ENCODE assay signal across 18 cellular contexts in the genomic region with DNA sequence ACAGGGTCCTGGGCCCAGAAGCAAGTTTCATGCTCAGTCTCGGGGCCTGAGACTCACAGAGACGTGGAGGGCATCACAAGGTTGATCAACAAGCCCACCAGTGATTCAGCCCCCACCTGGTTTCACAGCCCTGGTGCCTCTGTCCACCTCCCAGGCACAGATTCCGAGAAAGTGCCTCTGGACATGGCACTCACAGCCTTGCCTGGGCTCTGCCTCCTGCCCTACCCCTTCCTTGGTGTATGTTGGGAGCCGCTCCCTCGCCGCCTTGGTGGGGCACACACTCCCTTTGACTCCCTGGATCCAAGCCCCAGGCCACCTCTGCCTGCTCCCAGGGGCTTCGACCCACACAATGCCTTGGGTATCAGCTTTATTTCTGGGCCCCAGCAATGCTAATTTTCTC.
DNase-seq lines count a peak whose midpoint lies in the region; ATAC-seq and TF ChIP-seq lines count a peak whose summit lies in the region.
"Had no signal": no experiment of that assay in that cellular context is flagged by ENCODE, and none has a peak within 500 bp of the region (broad histone marks: within the 10 kb centered on the region; RNA-seq: fewer than 3 reads in every experiment).

No MANE protein-coding gene starts in this region.

- ATAC-seq in natural killer cell treated with Interleukin-12 subunit alpha and Interleukin-12 subunit beta and Interleukin-15 and Interleukin-18, amount 100 ng/mL, for 72 hours = no peak
- ATAC-seq in natural killer cell = no peak
- no peak for ATAC-seq in HG03442 (IDR thresholded peaks at IDR 0.05; ENCODE audit: unreplicated experiment)
- no peak for ATAC-seq in GM21423 (IDR thresholded peaks at IDR 0.05; ENCODE audit: unreplicated experiment)

- H3K27me3 Mint-ChIP-seq in natural killer cell treated with Interleukin-12 subunit alpha and Interleukin-12 subunit beta and Interleukin-15 and Interleukin-18, amount 100 ng/mL, for 72 hours = peaks cover 0 to 5% of the 10 kb centered on the region in 2 donors
- peaks cover 4 to 9% of the 10 kb centered on the region in 2 donors for H3K27me3 Mint-ChIP-seq in natural killer cell (ENCODE audit: low read depth in 2 of 2)

- intact Hi-C loops in natural killer cell (cut with micrococcal nuclease) = no loop called here
- intact Hi-C loops in spleen (cut with DNase I; ENCODE audit: low total_unique reads) = no loop called here

- no peak overlapping the region for H3K27ac Mint-ChIP-seq in natural killer cell treated with Interleukin-12 subunit alpha and Interleukin-12 subunit beta and Interleukin-15 and Interleukin-18, amount 100 ng/mL, for 72 hours
- no peak overlapping the region for H3K27ac Mint-ChIP-seq in natural killer cell
- H3K27ac Mint-ChIP-seq: CD8-positive, alpha-beta memory T cell had no signal

- no peaks in the 10 kb centered on the region for H3K36me3 ChIP-seq in spleen
- H3K36me3 ChIP-seq: SJCRH30 had no signal

- TF ChIP-seq POLR2A in spleen (IDR thresholded peaks at IDR 0.05) = no peak

- TF ChIP-seq CTCF in natural killer cell (IDR thresholded peaks at IDR 0.05) (no peak), spleen (IDR thresholded peaks at IDR 0.05 in 8 of 11, conservative IDR thresholded peaks at IDR 0.05 in 3 of 11) (no peak)

- H3K9me3 ChIP-seq in spleen = no peaks in the 10 kb centered on the region
- H3K9me3 ChIP-seq: SJCRH30 had no signal

- 65 to 89% (median 79%) methylated on average over 7 of the region's 7 CpGs for WGBS in spleen, 5 donors

- H3K4me1 ChIP-seq in spleen = no peaks in the 10 kb centered on the region
- H3K4me1 ChIP-seq: SJCRH30 had no signal

- peaks cover 0 to 56% (median 0%) of the 10 kb centered on the region in 7 donors for H3K27me3 ChIP-seq in spleen (replicated peaks in 1 of 7)
- H3K27me3 ChIP-seq: SJCRH30 had no signal

- H3K27ac ChIP-seq in spleen = no peak overlapping the region
- H3K27ac ChIP-seq: C4-2B, SJCRH30 had no signal

- no peak overlapping the region for H3K4me3 Mint-ChIP-seq in natural killer cell treated with Interleukin-12 subunit alpha and Interleukin-12 subunit beta and Interleukin-15 and Interleukin-18, amount 100 ng/mL, for 72 hours
- H3K4me3 Mint-ChIP-seq in natural killer cell = no peak overlapping the region
- H3K4me3 Mint-ChIP-seq: CD8-positive, alpha-beta memory T cell had no signal

- H3K4me1 Mint-ChIP-seq in natural killer cell treated with Interleukin-12 subunit alpha and Interleukin-12 subunit beta and Interleukin-15 and Interleukin-18, amount 100 ng/mL, for 72 hours (ENCODE audit: low read depth in 2 of 2) = no peaks in the 10 kb centered on the region
- H3K4me1 Mint-ChIP-seq in natural killer cell = no peaks in the 10 kb centered on the region
- H3K4me1 Mint-ChIP-seq: CD8-positive, alpha-beta memory T cell had no signal

- H3K4me3 ChIP-seq in spleen = no peak overlapping the region
- H3K4me3 ChIP-seq: SJCRH30 had no signal

- no peaks in the 10 kb centered on the region for H3K9me3 Mint-ChIP-seq in natural killer cell treated with Interleukin-12 subunit alpha and Interleukin-12 subunit beta and Interleukin-15 and Interleukin-18, amount 100 ng/mL, for 72 hours
- no peaks in the 10 kb centered on the region for H3K9me3 Mint-ChIP-seq in natural killer cell

- DNase-seq in natural killer cell treated with Interleukin-12 subunit alpha and Interleukin-12 subunit beta and Interleukin-15 and Interleukin-18, amount 100 ng/mL, for 72 hours (ENCODE audit: low spot score) = peak; percentile 41
- no peak for DNase-seq in natural killer cell
- peak; percentile 75 for DNase-seq in mesenteric fat pad (ENCODE audit: low spot score)
- peak; percentile 47 for DNase-seq in spleen
- no peak for DNase-seq in epidermal melanocyte (ENCODE audit: insufficient read length, low spot score)
- DNase-seq: CD8-positive, alpha-beta memory T cell; GOT3; Karpas-422; NCI-H1694; NCI-H2081 treated with DMSO at 0.1 percent for 48 hours; NCI-H2171 treated with DMSO at 0.1 percent for 48 hours; NCI-H524 treated with DMSO at 0.1 percent for 48 hours; NCI-H82; OCI-M1; SJCRH30 had no signal

- H3K36me3 Mint-ChIP-seq in natural killer cell treated with Interleukin-12 subunit alpha and Interleukin-12 subunit beta and Interleukin-15 and Interleukin-18, amount 100 ng/mL, for 72 hours = no peaks in the 10 kb centered on the region
- H3K36me3 Mint-ChIP-seq in natural killer cell = no peaks in the 10 kb centered on the region
- H3K36me3 Mint-ChIP-seq: CD8-positive, alpha-beta memory T cell had no signal

Comparison
In these comparisons a context has a peak if more than half of its experiments do, and no peak if none do; other contexts are left out.
1. DNase-seq: peak in natural killer cell treated with Interleukin-12 subunit alpha and Interleukin-12 subunit beta and Interleukin-15 and Interleukin-18, amount 100 ng/mL, for 72 hours (single experiment), mesenteric fat pad (single experiment) and spleen (single experiment); none in natural killer cell (single experiment) and epidermal melanocyte (single experiment).